In the genomic region with DNA sequence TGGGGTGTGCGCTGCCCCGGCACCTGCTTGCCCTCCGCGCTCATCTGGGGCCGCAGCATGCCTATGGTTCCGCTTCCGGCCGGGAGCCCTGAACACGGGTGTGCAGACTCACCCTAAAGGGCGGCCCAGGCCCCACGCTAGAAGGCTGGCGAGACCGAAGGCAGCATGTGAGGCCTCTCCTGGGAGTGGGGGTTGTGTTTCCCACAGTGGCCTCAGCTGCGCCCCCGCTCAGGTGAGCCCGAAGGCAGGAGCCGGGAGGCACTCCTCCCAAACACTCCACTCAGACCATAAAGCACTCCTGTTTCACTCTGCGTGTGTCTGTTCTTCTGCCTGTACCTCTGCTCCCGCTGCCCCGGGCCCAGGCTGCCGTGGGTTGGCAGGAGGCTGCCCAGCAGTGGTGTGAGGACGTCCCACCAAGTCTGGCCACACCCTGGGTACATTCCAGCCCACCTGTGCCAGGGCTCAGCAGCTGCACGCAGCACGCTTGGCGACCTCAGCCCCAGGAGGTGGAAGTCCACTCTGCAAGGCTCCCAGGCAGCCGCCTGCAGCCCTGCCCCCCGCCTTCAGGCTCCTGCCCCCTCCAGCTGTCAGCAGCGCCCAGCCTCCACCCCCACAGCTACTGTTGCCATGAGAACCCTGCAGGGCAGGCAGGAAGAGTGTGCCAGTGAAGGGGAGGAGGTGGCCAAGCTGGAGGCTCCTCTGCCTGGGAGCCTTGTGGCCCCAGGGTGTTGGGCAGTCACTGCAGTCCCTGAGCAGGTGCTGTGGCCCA, we compare ENCODE assay signal across 1 cellular context.
TF ChIP-seq lines count a peak whose summit lies in the region.

No MANE protein-coding gene starts in this region.

TF ChIP-seq in GM12878, 131 proteins besides CTCF, POLR2A, EP300 and RAD21:
- TF ChIP-seq SRF (IDR thresholded peaks at IDR 0.05; ENCODE audit: low read depth in 2 of 2, low read length in 2 of 2): no peak
- TF ChIP-seq, protein P1, sequence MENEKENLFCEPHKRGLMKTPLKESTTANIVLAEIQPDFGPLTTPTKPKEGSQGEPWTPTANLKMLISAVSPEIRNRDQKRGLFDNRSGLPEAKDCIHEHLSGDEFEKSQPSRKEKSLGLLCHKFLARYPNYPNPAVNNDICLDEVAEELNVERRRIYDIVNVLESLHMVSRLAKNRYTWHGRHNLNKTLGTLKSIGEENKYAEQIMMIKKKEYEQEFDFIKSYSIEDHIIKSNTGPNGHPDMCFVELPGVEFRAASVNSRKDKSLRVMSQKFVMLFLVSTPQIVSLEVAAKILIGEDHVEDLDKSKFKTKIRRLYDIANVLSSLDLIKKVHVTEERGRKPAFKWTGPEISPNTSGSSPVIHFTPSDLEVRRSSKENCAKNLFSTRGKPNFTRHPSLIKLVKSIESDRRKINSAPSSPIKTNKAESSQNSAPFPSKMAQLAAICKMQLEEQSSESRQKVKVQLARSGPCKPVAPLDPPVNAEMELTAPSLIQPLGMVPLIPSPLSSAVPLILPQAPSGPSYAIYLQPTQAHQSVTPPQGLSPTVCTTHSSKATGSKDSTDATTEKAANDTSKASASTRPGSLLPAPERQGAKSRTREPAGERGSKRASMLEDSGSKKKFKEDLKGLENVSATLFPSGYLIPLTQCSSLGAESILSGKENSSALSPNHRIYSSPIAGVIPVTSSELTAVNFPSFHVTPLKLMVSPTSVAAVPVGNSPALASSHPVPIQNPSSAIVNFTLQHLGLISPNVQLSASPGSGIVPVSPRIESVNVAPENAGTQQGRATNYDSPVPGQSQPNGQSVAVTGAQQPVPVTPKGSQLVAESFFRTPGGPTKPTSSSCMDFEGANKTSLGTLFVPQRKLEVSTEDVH (IDR thresholded peaks at IDR 0.05; ENCODE audit: low read depth, partially characterized antibody): no peak
- no peak for TF ChIP-seq CBX3 (IDR thresholded peaks at IDR 0.05; ENCODE audit: borderline replicate concordance, low read depth)
- TF ChIP-seq YY1 (IDR thresholded peaks at IDR 0.05; ENCODE audit: low read depth, low read length): no peak
- no peak for TF ChIP-seq EGR1 (IDR thresholded peaks at IDR 0.05; ENCODE audit: borderline replicate concordance in 1 of 2, low read depth in 2 of 2, low read length in 2 of 2)
- no peak for TF ChIP-seq JUND (IDR thresholded peaks at IDR 0.05; ENCODE audit: low read depth, low read length)
- no peak for TF ChIP-seq FOXK2 (IDR thresholded peaks at IDR 0.05)
- no peak for TF ChIP-seq SPI1 (IDR thresholded peaks at IDR 0.05; ENCODE audit: borderline replicate concordance, insufficient read depth, low read depth, low read length)
- TF ChIP-seq, protein P2, sequence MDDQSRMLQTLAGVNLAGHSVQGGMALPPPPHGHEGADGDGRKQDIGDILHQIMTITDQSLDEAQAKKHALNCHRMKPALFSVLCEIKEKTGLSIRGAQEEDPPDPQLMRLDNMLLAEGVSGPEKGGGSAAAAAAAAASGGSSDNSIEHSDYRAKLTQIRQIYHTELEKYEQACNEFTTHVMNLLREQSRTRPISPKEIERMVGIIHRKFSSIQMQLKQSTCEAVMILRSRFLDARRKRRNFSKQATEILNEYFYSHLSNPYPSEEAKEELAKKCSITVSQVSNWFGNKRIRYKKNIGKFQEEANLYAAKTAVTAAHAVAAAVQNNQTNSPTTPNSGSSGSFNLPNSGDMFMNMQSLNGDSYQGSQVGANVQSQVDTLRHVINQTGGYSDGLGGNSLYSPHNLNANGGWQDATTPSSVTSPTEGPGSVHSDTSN (IDR thresholded peaks at IDR 0.05; ENCODE audit: insufficient replicate concordance, low read depth, low read length): no peak
- TF ChIP-seq, protein P3, sequence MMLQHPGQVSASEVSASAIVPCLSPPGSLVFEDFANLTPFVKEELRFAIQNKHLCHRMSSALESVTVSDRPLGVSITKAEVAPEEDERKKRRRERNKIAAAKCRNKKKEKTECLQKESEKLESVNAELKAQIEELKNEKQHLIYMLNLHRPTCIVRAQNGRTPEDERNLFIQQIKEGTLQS (IDR thresholded peaks at IDR 0.05; ENCODE audit: borderline replicate concordance, extremely low read depth, low read depth, low read length): no peak
- no peak for TF ChIP-seq NR2C1 (IDR thresholded peaks at IDR 0.05)
- TF ChIP-seq SMAD5 (IDR thresholded peaks at IDR 0.05; ENCODE audit: low read depth): no peak
- TF ChIP-seq JUNB (IDR thresholded peaks at IDR 0.05): no peak
- TF ChIP-seq, protein P4, sequence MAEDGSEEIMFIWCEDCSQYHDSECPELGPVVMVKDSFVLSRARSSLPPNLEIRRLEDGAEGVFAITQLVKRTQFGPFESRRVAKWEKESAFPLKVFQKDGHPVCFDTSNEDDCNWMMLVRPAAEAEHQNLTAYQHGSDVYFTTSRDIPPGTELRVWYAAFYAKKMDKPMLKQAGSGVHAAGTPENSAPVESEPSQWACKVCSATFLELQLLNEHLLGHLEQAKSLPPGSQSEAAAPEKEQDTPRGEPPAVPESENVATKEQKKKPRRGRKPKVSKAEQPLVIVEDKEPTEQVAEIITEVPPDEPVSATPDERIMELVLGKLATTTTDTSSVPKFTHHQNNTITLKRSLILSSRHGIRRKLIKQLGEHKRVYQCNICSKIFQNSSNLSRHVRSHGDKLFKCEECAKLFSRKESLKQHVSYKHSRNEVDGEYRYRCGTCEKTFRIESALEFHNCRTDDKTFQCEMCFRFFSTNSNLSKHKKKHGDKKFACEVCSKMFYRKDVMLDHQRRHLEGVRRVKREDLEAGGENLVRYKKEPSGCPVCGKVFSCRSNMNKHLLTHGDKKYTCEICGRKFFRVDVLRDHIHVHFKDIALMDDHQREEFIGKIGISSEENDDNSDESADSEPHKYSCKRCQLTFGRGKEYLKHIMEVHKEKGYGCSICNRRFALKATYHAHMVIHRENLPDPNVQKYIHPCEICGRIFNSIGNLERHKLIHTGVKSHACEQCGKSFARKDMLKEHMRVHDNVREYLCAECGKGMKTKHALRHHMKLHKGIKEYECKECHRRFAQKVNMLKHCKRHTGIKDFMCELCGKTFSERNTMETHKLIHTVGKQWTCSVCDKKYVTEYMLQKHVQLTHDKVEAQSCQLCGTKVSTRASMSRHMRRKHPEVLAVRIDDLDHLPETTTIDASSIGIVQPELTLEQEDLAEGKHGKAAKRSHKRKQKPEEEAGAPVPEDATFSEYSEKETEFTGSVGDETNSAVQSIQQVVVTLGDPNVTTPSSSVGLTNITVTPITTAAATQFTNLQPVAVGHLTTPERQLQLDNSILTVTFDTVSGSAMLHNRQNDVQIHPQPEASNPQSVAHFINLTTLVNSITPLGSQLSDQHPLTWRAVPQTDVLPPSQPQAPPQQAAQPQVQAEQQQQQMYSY (CRISPR knock-in tag; IDR thresholded peaks at IDR 0.05): no peak
- TF ChIP-seq, protein P5, sequence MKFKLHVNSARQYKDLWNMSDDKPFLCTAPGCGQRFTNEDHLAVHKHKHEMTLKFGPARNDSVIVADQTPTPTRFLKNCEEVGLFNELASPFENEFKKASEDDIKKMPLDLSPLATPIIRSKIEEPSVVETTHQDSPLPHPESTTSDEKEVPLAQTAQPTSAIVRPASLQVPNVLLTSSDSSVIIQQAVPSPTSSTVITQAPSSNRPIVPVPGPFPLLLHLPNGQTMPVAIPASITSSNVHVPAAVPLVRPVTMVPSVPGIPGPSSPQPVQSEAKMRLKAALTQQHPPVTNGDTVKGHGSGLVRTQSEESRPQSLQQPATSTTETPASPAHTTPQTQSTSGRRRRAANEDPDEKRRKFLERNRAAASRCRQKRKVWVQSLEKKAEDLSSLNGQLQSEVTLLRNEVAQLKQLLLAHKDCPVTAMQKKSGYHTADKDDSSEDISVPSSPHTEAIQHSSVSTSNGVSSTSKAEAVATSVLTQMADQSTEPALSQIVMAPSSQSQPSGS (IDR thresholded peaks at IDR 0.05; ENCODE audit: low read length): no peak
- no peak for TF ChIP-seq ZNF24 (IDR thresholded peaks at IDR 0.05)
- TF ChIP-seq NRF1 (conservative IDR thresholded peaks at IDR 0.05; ENCODE audit: low read depth, low read length): no peak
- TF ChIP-seq RFX5 (IDR thresholded peaks at IDR 0.05; ENCODE audit: low read depth, low read length): no peak
- TF ChIP-seq, protein P6, sequence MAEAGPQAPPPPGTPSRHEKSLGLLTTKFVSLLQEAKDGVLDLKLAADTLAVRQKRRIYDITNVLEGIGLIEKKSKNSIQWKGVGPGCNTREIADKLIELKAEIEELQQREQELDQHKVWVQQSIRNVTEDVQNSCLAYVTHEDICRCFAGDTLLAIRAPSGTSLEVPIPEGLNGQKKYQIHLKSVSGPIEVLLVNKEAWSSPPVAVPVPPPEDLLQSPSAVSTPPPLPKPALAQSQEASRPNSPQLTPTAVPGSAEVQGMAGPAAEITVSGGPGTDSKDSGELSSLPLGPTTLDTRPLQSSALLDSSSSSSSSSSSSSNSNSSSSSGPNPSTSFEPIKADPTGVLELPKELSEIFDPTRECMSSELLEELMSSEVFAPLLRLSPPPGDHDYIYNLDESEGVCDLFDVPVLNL (IDR thresholded peaks at IDR 0.05; ENCODE audit: low read depth, low read length): no peak
